Comparison of ENCODE assay signal across 2 cellular contexts in genomic region chr19:6376512-6377193, GRCh38.
TF ChIP-seq lines count a peak whose summit lies in the region.

No MANE protein-coding gene starts in this region.

TF ChIP-seq in SK-N-SH, 30 proteins besides CTCF, POLR2A, EP300 and RAD21:
- 0 out of 2 replicates have a peak, but pooled peaks have one; percentile 12 for TF ChIP-seq POLR2AphosphoS5 (IDR thresholded peaks at IDR 0.05; ENCODE audit: low read depth, low read length)
- TF ChIP-seq CHD2 (IDR thresholded peaks at IDR 0.05; ENCODE audit: low read length, partially characterized antibody): no peak

TF ChIP-seq in SK-N-SH treated with all-trans-retinoic acid at 6 μM for 48 hours, 23 proteins besides CTCF, POLR2A, EP300 and RAD21:
- TF ChIP-seq SNAI2 (CRISPR knock-in tag; IDR thresholded peaks at IDR 0.05): no peak
- no peak for TF ChIP-seq GLIS3 (CRISPR knock-in tag; IDR thresholded peaks at IDR 0.05)
- TF ChIP-seq CREB5 (CRISPR knock-in tag; IDR thresholded peaks at IDR 0.05; ENCODE audit: low read depth): no peak
- no peak for TF ChIP-seq ISL1 (CRISPR knock-in tag; IDR thresholded peaks at IDR 0.05)
